ENCODE assay signal across 35 cellular contexts in the genomic region with DNA sequence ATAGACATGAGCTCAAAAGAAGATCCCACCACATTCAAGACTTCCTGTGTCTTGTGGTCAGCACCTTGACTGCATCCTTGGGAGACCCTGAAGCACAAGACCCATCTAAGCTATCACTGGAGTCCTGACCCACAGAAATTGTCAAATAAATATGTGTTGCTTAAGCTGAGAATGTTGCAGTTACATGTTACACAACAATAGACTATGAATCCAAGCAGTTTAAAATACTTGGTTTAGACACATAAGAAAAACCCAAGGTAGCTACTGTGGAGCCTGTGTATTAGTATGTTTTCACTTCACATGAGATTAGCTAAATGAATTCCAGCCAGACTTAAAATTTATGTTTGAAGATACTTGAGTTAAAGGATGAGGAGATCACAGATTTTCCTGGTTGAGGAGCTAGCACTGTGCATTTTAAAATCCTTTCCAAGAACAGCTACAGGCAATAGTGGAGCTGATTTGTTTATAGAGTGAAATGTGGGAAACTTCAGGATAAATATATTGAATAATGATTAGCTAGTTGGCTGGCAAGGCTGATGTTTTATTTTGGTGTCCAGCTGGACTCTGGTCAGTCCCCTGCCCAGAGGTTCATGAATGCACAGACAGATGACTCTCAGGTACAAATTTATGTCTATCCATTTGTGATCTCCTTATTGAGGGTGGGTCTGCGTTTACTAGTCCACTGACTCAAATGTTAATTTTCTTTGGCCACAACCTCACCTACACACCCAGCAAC.
A peak's percentile ranks its signal among the peaks of the same experiment; 100 is the strongest.
DNase-seq lines count a peak whose midpoint lies in the region; ATAC-seq, FAIRE-seq and TF ChIP-seq lines count a peak whose summit lies in the region.
"Had no signal": no experiment of that assay in that cellular context is flagged by ENCODE, and none has a peak within 500 bp of the region (broad histone marks: within the 10 kb centered on the region; RNA-seq: fewer than 3 reads in every experiment).

No MANE protein-coding gene starts in this region.

- H3K4me3 ChIP-seq in liver (ENCODE audit: low read depth in 1 of 3, low read length in 3 of 3) (no peak overlapping the region), HepG2 (replicated peaks in 1 of 3; ENCODE audit: insufficient read depth in 1 of 3, low read depth in 2 of 3, low read length in 3 of 3) (no peak overlapping the region)
- H3K4me3 ChIP-seq: A549; BLaER1; BLaER1 treated with 17β-estradiol and CSF1 and Interleukin-3, amounts not matched to agents 10 nM and 100 nM had no signal

- H3K36me3 ChIP-seq in liver (ENCODE audit: control insufficient read depth in 4 of 4, insufficient read depth in 3 of 4, low read depth in 1 of 4, low read length in 3 of 4) (no peaks in the 10 kb centered on the region), HepG2 (replicated peaks in 1 of 2; ENCODE audit: control insufficient read depth in 1 of 2, insufficient read depth in 2 of 2, low read length in 2 of 2) (no peaks in the 10 kb centered on the region)
- H3K36me3 ChIP-seq: BE2C; BLaER1; BLaER1 treated with 17β-estradiol and CSF1 and Interleukin-3, amounts not matched to agents 10 nM and 100 nM had no signal

- ATAC-seq in HepG2 (no peak), left lobe of liver (peak; percentile 96), HG03521 (IDR thresholded peaks at IDR 0.05; ENCODE audit: unreplicated experiment) (no peak), HG03469 (IDR thresholded peaks at IDR 0.05; ENCODE audit: unreplicated experiment) (no peak)
- ATAC-seq: A549; CD8-positive, alpha-beta T cell had no signal

- TF ChIP-seq CTCF in liver (IDR thresholded peaks at IDR 0.05; ENCODE audit: low read depth, low read length, missing input control) (no peak), HepG2 (CRISPR knock-in tag; IDR thresholded peaks at IDR 0.05) (no peak)

- H3K27ac ChIP-seq in liver (ENCODE audit: low read depth in 1 of 2, low read length in 2 of 2) = peak overlapping the region in 1 of 2 donors; percentile 28
- no peak overlapping the region for H3K27ac ChIP-seq in HepG2 (ENCODE audit: extremely low read length, insufficient read depth, low read length)
- H3K27ac ChIP-seq: 22Rv1; A549; BLaER1; BLaER1 treated with 17β-estradiol and CSF1 and Interleukin-3, amounts not matched to agents 10 nM and 100 nM; C4-2B had no signal

- DNase-seq in HepG2 (ENCODE audit: low spot score) (no peak), left lobe of liver (ENCODE audit: low spot score) (peak; percentile 58), renal cortical epithelial cell (ENCODE audit: low read depth) (peak; percentile 46), NCI-H446 (lab: John Stamatoyannopoulos, UW) (no peak)
- DNase-seq: 8988T; ACHN; AML-193; BE2C; C1 segment of cervical spinal cord; Caco-2; Calu3; CD4-positive, alpha-beta memory T cell; CD4-positive, alpha-beta T cell; CD4-positive, CD25-positive, alpha-beta regulatory T cell; CD8-positive, alpha-beta memory T cell; CD8-positive, alpha-beta T cell; COR-L47; DMS 273 treated with DMSO at 0.1 percent for 48 hours; DMS153; DMS53; DMS79; DMS79 treated with DMSO at 0.1 percent for 48 hours; DND-41; EL had no signal

- H3K4me2 ChIP-seq in HepG2 (ENCODE audit: low read depth, low read length) = no peak overlapping the region
- H3K4me2 ChIP-seq: A549; BLaER1; BLaER1 treated with 17β-estradiol and CSF1 and Interleukin-3, amounts not matched to agents 10 nM and 100 nM had no signal

- no peaks in the 10 kb centered on the region for H3K9me3 ChIP-seq in liver (ENCODE audit: control insufficient read depth in 4 of 4, low read length in 3 of 4)
- H3K9me3 ChIP-seq in HepG2 (ENCODE audit: low read length) = no peaks in the 10 kb centered on the region; the same call in none of the 2 replicates
- H3K9me3 ChIP-seq: A549; BE2C; BLaER1; BLaER1 treated with 17β-estradiol and CSF1 and Interleukin-3, amounts not matched to agents 10 nM and 100 nM; Caco-2 had no signal

- H2AFZ ChIP-seq in HepG2 (ENCODE audit: low read length) = no peak overlapping the region

- H3K79me2 ChIP-seq in HepG2 (ENCODE audit: insufficient read depth, low read length) = no peaks in the 10 kb centered on the region

- WGBS in liver = 14% methylated on average over 1 of the region's 1 CpG
- no CpG with 5 or more reads among the region's 1 CpG for WGBS in HepG2 (ENCODE audit: low lambda C conversion rate)

- H3K9ac ChIP-seq in liver (ENCODE audit: low read depth in 1 of 2, low read length in 2 of 2) (no peak overlapping the region), HepG2 (ENCODE audit: insufficient read depth, low read depth, low read length) (no peak overlapping the region)
- H3K9ac ChIP-seq: BLaER1; BLaER1 treated with 17β-estradiol and CSF1 and Interleukin-3, amounts not matched to agents 10 nM and 100 nM had no signal

- H3K4me1 ChIP-seq in liver (ENCODE audit: control insufficient read depth in 4 of 4, insufficient read depth in 4 of 4, low read length in 3 of 4) (peaks cover 0 to 1% (median 0%) of the 10 kb centered on the region in 4 donors), HepG2 (ENCODE audit: insufficient read depth, low read length) (no peaks in the 10 kb centered on the region)
- H3K4me1 ChIP-seq: A549; BE2C; BLaER1; BLaER1 treated with 17β-estradiol and CSF1 and Interleukin-3, amounts not matched to agents 10 nM and 100 nM; Caco-2 had no signal

- TF ChIP-seq EP300 in HepG2 (IDR thresholded peaks at IDR 0.05; ENCODE audit: low read depth in 2 of 2, low read length in 2 of 2) = no peak
- TF ChIP-seq EP300 in HepG2 (CRISPR knock-in tag; IDR thresholded peaks at IDR 0.05; ENCODE audit: borderline replicate concordance) = no peak

- POLR2A ChIA-PET in HepG2 (lab: Yijun Ruan, JAX) = no interaction called here

- H4K20me1 ChIP-seq in HepG2 (ENCODE audit: insufficient read depth, low read length) = no peaks in the 10 kb centered on the region
- H4K20me1 ChIP-seq: BLaER1; BLaER1 treated with 17β-estradiol and CSF1 and Interleukin-3, amounts not matched to agents 10 nM and 100 nM had no signal

- intact Hi-C loops in HepG2 (cut with micrococcal nuclease; ENCODE audit: unreplicated experiment) = no loop called here

- no TSS peak for BruUV-seq in HepG2 (replicated peaks; lab: Mats Ljungman, UMichigan)

- TF ChIP-seq POLR2A in HepG2 (IDR thresholded peaks at IDR 0.05; ENCODE audit: insufficient read depth in 1 of 2, low read depth in 2 of 2, low read length in 2 of 2) = no peak

- H3K27me3 ChIP-seq in liver (ENCODE audit: control insufficient read depth in 4 of 4, insufficient read depth in 4 of 4, low read length in 3 of 4) (no peaks in the 10 kb centered on the region), HepG2 (ENCODE audit: control insufficient read depth in 1 of 2, insufficient read depth in 2 of 2, low read length in 2 of 2) (no peaks in the 10 kb centered on the region)
- H3K27me3 ChIP-seq: BE2C; BLaER1; BLaER1 treated with 17β-estradiol and CSF1 and Interleukin-3, amounts not matched to agents 10 nM and 100 nM had no signal

- TF ChIP-seq RAD21 in liver (IDR thresholded peaks at IDR 0.05) (peak in 1 of 2 donors; percentile 51), HepG2 (CRISPR knock-in tag; IDR thresholded peaks at IDR 0.05) (no peak)

- FAIRE-seq in HepG2 (lab: Jason Lieb, UNC) (no peak), G401.6 (lab: Jason Lieb, UNC) (peak; percentile 23)
- FAIRE-seq: A204.1, A549, D721Med had no signal

- CTCF ChIA-PET in HepG2 (lab: Yijun Ruan, JAX; ENCODE audit: low intra/inter-chr PET ratio, low total read pairs) = no interaction called here

- in situ Hi-C loops in HepG2 (cut with HindIII; ENCODE audit: extremely low pct_ligation_motif_present, low pct_unique_long_range_greater_than_20kb) = no loop called here

TF ChIP-seq in liver, 16 proteins besides CTCF, POLR2A, EP300 and RAD21 (continues in another document):
- TF ChIP-seq TAF1 (conservative IDR thresholded peaks at IDR 0.05) = no peak
- TF ChIP-seq HNF4A (conservative IDR thresholded peaks at IDR 0.05) = peak in 1 of 2 donors; percentile 85
- TF ChIP-seq, protein P1, sequence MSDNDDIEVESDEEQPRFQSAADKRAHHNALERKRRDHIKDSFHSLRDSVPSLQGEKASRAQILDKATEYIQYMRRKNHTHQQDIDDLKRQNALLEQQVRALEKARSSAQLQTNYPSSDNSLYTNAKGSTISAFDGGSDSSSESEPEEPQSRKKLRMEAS (IDR thresholded peaks at IDR 0.05) = no peak
- peak in 1 of 2 donors; percentile 71 for TF ChIP-seq RXRA (IDR thresholded peaks at IDR 0.05)
- TF ChIP-seq JUND (IDR thresholded peaks at IDR 0.05) = peak in 1 of 2 donors; percentile 22
- TF ChIP-seq EGR1 (IDR thresholded peaks at IDR 0.05; ENCODE audit: low read depth in 2 of 2) = peak in 1 of 2 donors; percentile 19
- TF ChIP-seq HNF4G (IDR thresholded peaks at IDR 0.05) = no peak
- TF ChIP-seq NR2F2 (IDR thresholded peaks at IDR 0.05) = no peak
- TF ChIP-seq, protein P2, sequence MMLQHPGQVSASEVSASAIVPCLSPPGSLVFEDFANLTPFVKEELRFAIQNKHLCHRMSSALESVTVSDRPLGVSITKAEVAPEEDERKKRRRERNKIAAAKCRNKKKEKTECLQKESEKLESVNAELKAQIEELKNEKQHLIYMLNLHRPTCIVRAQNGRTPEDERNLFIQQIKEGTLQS (IDR thresholded peaks at IDR 0.05) = no peak
- TF ChIP-seq FOXA2 (IDR thresholded peaks at IDR 0.05) = no peak
- peak; percentile 20 for TF ChIP-seq YY1 (IDR thresholded peaks at IDR 0.05)

TF ChIP-seq in HepG2, 621 proteins besides CTCF, POLR2A, EP300 and RAD21:
- no peak for TF ChIP-seq ZFP37 (CRISPR knock-in tag; IDR thresholded peaks at IDR 0.05; ENCODE audit: borderline replicate concordance)
- TF ChIP-seq TBP (CRISPR knock-in tag; IDR thresholded peaks at IDR 0.05) = no peak
- TF ChIP-seq IRX3 (CRISPR knock-in tag; IDR thresholded peaks at IDR 0.05; ENCODE audit: borderline replicate concordance, low read depth) = no peak
- TF ChIP-seq ZNF235 (CRISPR knock-in tag; IDR thresholded peaks at IDR 0.05; ENCODE audit: borderline replicate concordance) = no peak
- no peak for TF ChIP-seq HMG20A (CRISPR knock-in tag; IDR thresholded peaks at IDR 0.05; ENCODE audit: borderline replicate concordance)
- TF ChIP-seq, protein P3, sequence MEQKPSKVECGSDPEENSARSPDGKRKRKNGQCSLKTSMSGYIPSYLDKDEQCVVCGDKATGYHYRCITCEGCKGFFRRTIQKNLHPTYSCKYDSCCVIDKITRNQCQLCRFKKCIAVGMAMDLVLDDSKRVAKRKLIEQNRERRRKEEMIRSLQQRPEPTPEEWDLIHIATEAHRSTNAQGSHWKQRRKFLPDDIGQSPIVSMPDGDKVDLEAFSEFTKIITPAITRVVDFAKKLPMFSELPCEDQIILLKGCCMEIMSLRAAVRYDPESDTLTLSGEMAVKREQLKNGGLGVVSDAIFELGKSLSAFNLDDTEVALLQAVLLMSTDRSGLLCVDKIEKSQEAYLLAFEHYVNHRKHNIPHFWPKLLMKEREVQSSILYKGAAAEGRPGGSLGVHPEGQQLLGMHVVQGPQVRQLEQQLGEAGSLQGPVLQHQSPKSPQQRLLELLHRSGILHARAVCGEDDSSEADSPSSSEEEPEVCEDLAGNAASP (CRISPR knock-in tag; IDR thresholded peaks at IDR 0.05; ENCODE audit: borderline replicate concordance) = no peak
TF ChIP-seq in HepG2: peak in this region for 0.

Comparison
In these comparisons a context has a peak if more than half of its experiments do, and no peak if none do; other contexts are left out.
1. DNase-seq: peak in left lobe of liver (single experiment) and renal cortical epithelial cell (single experiment); none in HepG2 (single experiment) and NCI-H446 (0 of 2).